8 cellular contexts compared by ENCODE assay signal in the genomic region with DNA sequence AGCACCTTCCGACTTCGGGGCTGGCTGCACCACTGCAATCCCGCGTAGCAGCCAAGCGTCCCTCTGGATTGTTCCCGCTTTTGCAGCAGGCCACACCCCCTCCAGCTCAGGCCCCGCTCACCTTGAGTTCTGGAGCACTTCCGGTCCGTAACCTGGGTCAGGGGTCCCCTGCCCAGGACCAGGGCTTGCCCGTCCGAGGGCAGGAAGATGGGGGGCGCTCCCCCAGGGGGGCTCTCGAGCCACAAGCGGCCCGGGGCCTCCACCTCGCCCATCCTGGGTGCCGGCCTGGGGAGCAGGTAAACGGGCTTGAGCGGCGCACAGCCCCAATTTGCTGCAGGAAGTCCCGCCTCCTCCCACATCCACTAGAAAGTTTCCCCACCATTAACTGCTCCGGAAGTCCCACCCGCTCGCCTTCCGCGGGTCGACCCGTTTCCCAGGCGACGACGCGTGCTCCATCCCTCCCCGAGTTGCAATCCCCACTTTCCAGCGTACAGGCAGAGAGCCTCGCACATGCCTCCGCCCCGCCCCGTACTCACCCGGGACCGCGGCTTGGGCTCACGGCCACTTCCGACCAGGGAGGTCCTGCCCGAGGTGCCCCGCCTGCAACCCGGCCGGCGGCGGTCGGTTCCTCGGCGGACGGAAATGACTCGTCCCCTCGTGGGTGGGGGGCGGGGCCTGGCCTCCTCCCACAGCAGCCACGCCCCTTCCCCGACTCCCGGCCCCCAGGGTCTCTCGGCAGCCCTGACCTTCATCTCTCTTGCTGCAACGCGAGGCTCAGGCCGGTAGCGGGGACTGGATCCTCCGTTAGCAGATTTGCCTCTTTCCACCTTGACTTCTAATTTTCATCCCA. TPM values are rescaled to one million over a fixed set of nuclear protein-coding genes. Genes with fewer than 3 reads are reported as not detected.
A peak's percentile ranks its signal among the peaks of the same experiment; 100 is the strongest.
DNase-seq lines count a peak whose midpoint lies in the region; ATAC-seq and TF ChIP-seq lines count a peak whose summit lies in the region.

Gene PNKP, minus strand, starts transcription at position 644 of the 850 bp plus-strand sequence. Its CDS starts 372 bp downstream, at position 272.

- peak within 1 kb of the TSS; percentile 24 for H3K27ac ChIP-seq in KMS-11

- peak within 1 kb of the TSS; percentile 67 for H3K4me2 ChIP-seq in KMS-11

- H3K4me3 ChIP-seq in KMS-11 (IDR thresholded peaks at IDR 0.05; ENCODE audit: insufficient read depth, low read depth, low read length): no peak within 1 kb of the TSS
- peak within 1 kb of the TSS; percentile 92 for H3K4me3 ChIP-seq in mucosa of stomach (ENCODE audit: low read length)

- no peak for TF ChIP-seq CTCF in KMS-11 (conservative IDR thresholded peaks at IDR 0.05; ENCODE audit: low read depth, low read length)

- H3K27me3 ChIP-seq in KMS-11 (ENCODE audit: insufficient read depth, low read depth): no peaks in the 10 kb centered on the region
- no peaks in the 10 kb centered on the region for H3K27me3 ChIP-seq in mucosa of stomach (ENCODE audit: control insufficient read depth, insufficient read depth, low read length)

- H4K20me1 ChIP-seq in KMS-11 (ENCODE audit: insufficient read depth): no peaks in the 10 kb centered on the region

- H3K9me3 ChIP-seq in mucosa of stomach (ENCODE audit: control insufficient read depth, low read length): no peaks in the 10 kb centered on the region

- DNase-seq in D341Med (ENCODE audit: low spot score) (peak; percentile 89), erythroblast (lab: John Stamatoyannopoulos, UW) (peak; percentile 92 to 95)
- peak; percentile 85 for DNase-seq in activated T-cell treated with anti-CD3 and anti-CD28 coated beads, Interleukin-2, amount 50 U/mL, for 1 hour
- peak; percentile 68 to 80 for DNase-seq in stimulated activated CD8-positive, alpha-beta memory T cell treated with anti-CD3 and anti-CD28 coated beads, Interleukin-7, amount 100 ng/mL, for 1 hour (ENCODE audit: low read depth in 2 of 2)

- H3K9ac ChIP-seq in KMS-11 (peak within 1 kb of the TSS; percentile 49; the same call in 1 of the 2 replicates), mucosa of stomach (ENCODE audit: low read length) (peak within 1 kb of the TSS; percentile 82)

- H3K36me3 ChIP-seq in KMS-11 (ENCODE audit: insufficient read depth) (peaks cover 5% of the 10 kb centered on the region; the same call in 1 of the 2 replicates), mucosa of stomach (ENCODE audit: control insufficient read depth, insufficient read depth, low read length) (peaks cover 11% of the 10 kb centered on the region)

- TF ChIP-seq POLR2A in erythroblast (IDR thresholded peaks at IDR 0.05; ENCODE audit: low read length): peak; percentile 81

- peak within 1 kb of the TSS; percentile 40 for H2AFZ ChIP-seq in KMS-11 (ENCODE audit: low read depth)

- H3K4me1 ChIP-seq in KMS-11 (ENCODE audit: low read depth, poor library complexity, severe bottlenecking) (peaks cover 37% of the 10 kb centered on the region), mucosa of stomach (ENCODE audit: control insufficient read depth, insufficient read depth, low read length) (peaks cover 43% of the 10 kb centered on the region)

- H3K79me2 ChIP-seq in KMS-11 (ENCODE audit: insufficient read depth, low read depth): 0 out of 2 replicates have a peak, but pooled peaks cover 8% of the 10 kb centered on the region

- peak; percentile 33 for ATAC-seq in GM21529 (IDR thresholded peaks at IDR 0.05; ENCODE audit: unreplicated experiment)

TF ChIP-seq in PFSK-1, 5 proteins besides CTCF, POLR2A, EP300 and RAD21:
- TF ChIP-seq SIN3A (IDR thresholded peaks at IDR 0.05; ENCODE audit: borderline replicate concordance, insufficient read depth, low read length) (peak; percentile 46; the same call in 1 of the 2 replicates), REST (IDR thresholded peaks at IDR 0.05; ENCODE audit: insufficient read depth in 1 of 2, low read depth in 2 of 2, low read length in 2 of 2) (peak in 1 of 2 experiments; percentile 10; a peak in 1 of 4 replicates), POLR2AphosphoS5 (IDR thresholded peaks at IDR 0.05; ENCODE audit: low read depth, low read length) (peak; percentile 79), FOXP2 (optimal IDR thresholded peaks at IDR 0.05; ENCODE audit: borderline replicate concordance, extremely low read depth, extremely low read length, insufficient read depth) (peak; percentile 55), TAF1 (IDR thresholded peaks at IDR 0.05; ENCODE audit: borderline replicate concordance, insufficient read depth, low read length) (peak; percentile 61; the same call in 1 of the 2 replicates)

RNA-seq across cellular contexts. Expression of gene PNKP, which starts in this region (rescaled TPM):
- polyA plus RNA-seq in PFSK-1 (2012; ENCODE audit: insufficient read length, low read depth): 76.5 TPM
